14 cellular contexts compared by ENCODE assay signal in the genomic region with DNA sequence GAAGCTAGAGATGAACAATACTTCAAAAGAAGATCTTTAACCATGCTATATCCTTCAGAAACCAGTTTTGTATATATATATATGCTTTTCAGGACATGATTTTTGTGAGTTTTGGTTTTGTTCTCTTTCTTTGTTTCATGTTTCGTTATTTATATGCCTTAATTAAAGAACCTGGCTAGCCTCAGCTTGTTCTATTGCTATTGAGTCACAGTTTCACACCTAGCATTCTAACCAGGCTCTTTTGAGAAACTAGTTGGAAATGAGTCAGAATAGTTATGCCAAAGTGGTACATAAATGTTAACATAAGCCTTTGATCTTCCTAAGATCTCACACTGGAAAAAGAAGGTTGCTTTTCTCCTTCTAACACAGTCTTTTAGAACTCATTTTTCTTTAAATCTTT.
"Had no signal": no experiment of that assay in that cellular context is flagged by ENCODE, and none has a peak within 500 bp of the region (broad histone marks: within the 10 kb centered on the region; RNA-seq: fewer than 3 reads in every experiment).

No MANE protein-coding gene starts in this region.

- DNase-seq: activated CD4-positive, alpha-beta T cell treated with anti-CD3 and anti-CD28 coated beads, Interleukin-2, amount 50 U/mL, for 48 hours; activated naive CD4-positive, alpha-beta T cell treated with Interleukin-2 at 50 U/mL for 16 hours; adrenal gland; caudate nucleus; colonic mucosa; effector CD4-positive, alpha-beta T cell; kidney glomerular epithelial cell; lower lobe of right lung; naive B cell; retina; stimulated activated CD4-positive, alpha-beta T cell treated with anti-CD3 and anti-CD28 coated beads, Interleukin-15, amount 100 ng/mL, for 24 hours; stimulated activated CD4-positive, alpha-beta T cell treated with anti-CD3 and anti-CD28 coated beads, Interleukin-4, amount 100 ng/mL, for 24 hours; thyroid gland; uterus had no signal

- H3K4me3 ChIP-seq: adrenal gland, colonic mucosa, lower lobe of right lung, thyroid gland, uterus had no signal

- H3K27me3 ChIP-seq: adrenal gland, colonic mucosa, thyroid gland, uterus had no signal

- H3K4me3 Mint-ChIP-seq: naive B cell had no signal

- ATAC-seq: lower lobe of right lung had no signal

- H3K27me3 Mint-ChIP-seq: naive B cell had no signal

- H3K36me3 ChIP-seq: adrenal gland, colonic mucosa, lower lobe of right lung, thyroid gland, uterus had no signal

- H3K4me1 Mint-ChIP-seq: naive B cell had no signal

- H3K36me3 Mint-ChIP-seq: naive B cell had no signal

- H3K27ac Mint-ChIP-seq: naive B cell had no signal
